23 cellular contexts compared by ENCODE assay signal in genomic region chr2:85811850-85812735, GRCh38. TPM values are rescaled to one million over a fixed set of nuclear protein-coding genes. Genes with fewer than 3 reads are reported as not detected.
DNase-seq lines count a peak whose midpoint lies in the region; ATAC-seq and TF ChIP-seq lines count a peak whose summit lies in the region.
"Had no signal": no experiment of that assay in that cellular context is flagged by ENCODE, and none has a peak within 500 bp of the region (broad histone marks: within the 10 kb centered on the region; RNA-seq: fewer than 3 reads in every experiment).

No MANE protein-coding gene starts in this region.

- H3K4me3 Mint-ChIP-seq in activated CD4-positive, alpha-beta memory T cell treated with anti-CD3 and anti-CD28 coated beads, Interleukin-2, amount 10 ng/mL, durations not matched to agents 7 days and 5 days, result no peak overlapping the region
- H3K4me3 Mint-ChIP-seq in activated CD4-positive, alpha-beta memory T cell treated with anti-CD3 and anti-CD28 coated beads for 36 hours, result no peak overlapping the region
- no peak overlapping the region for H3K4me3 Mint-ChIP-seq in natural killer cell
- H3K4me3 Mint-ChIP-seq: activated CD4-positive, alpha-beta T cell treated with anti-CD3 and anti-CD28 coated beads, Interleukin-2, amount 10 ng/mL, durations not matched to agents 7 days and 5 days; brain; mesothelial cell of epicardium; stimulated activated memory B cell treated with anti-CD40 and anti-IgM and Interleukin-4, amounts not matched to agents 10 μg/mL and 1 μg/mL and 100 μg/mL, for 72 hours had no signal

- no peaks in the 10 kb centered on the region for H3K36me3 Mint-ChIP-seq in activated CD4-positive, alpha-beta memory T cell treated with anti-CD3 and anti-CD28 coated beads, Interleukin-2, amount 10 ng/mL, durations not matched to agents 7 days and 5 days (ENCODE audit: low read depth)
- no peaks in the 10 kb centered on the region for H3K36me3 Mint-ChIP-seq in activated CD4-positive, alpha-beta memory T cell treated with anti-CD3 and anti-CD28 coated beads for 36 hours
- H3K36me3 Mint-ChIP-seq in natural killer cell, result no peaks in the 10 kb centered on the region
- H3K36me3 Mint-ChIP-seq: brain; mesothelial cell of epicardium; stimulated activated memory B cell treated with anti-CD40 and anti-IgM and Interleukin-4, amounts not matched to agents 10 μg/mL and 1 μg/mL and 100 μg/mL, for 72 hours had no signal

- peaks cover 22% of the 10 kb centered on the region for H3K27me3 Mint-ChIP-seq in activated CD4-positive, alpha-beta memory T cell treated with anti-CD3 and anti-CD28 coated beads, Interleukin-2, amount 10 ng/mL, durations not matched to agents 7 days and 5 days
- peaks cover 5% of the 10 kb centered on the region for H3K27me3 Mint-ChIP-seq in activated CD4-positive, alpha-beta memory T cell treated with anti-CD3 and anti-CD28 coated beads for 36 hours
- H3K27me3 Mint-ChIP-seq in natural killer cell (ENCODE audit: low read depth in 2 of 2), result peaks cover 0 to 2% of the 10 kb centered on the region in 2 donors

- no peak for ATAC-seq in natural killer cell
- ATAC-seq: stimulated activated memory B cell treated with anti-CD40 and anti-IgM and Interleukin-4, amounts not matched to agents 10 μg/mL and 1 μg/mL and 100 μg/mL, for 72 hours had no signal

- H3K27ac ChIP-seq in SJSA1, result peak overlapping the region; percentile 56; the same call in 1 of the 2 replicates
- no peak overlapping the region for H3K27ac ChIP-seq in liver (ENCODE audit: low read depth in 1 of 2, low read length in 2 of 2)
- peak overlapping the region; percentile 78 to 95 (median 89) for H3K27ac ChIP-seq in thyroid gland
- H3K27ac ChIP-seq: colonic mucosa had no signal

- H3K27me3 ChIP-seq in SJSA1 (replicated peaks) (no peaks in the 10 kb centered on the region), liver (ENCODE audit: control insufficient read depth in 4 of 4, insufficient read depth in 4 of 4, low read length in 3 of 4) (no peaks in the 10 kb centered on the region), thyroid gland (no peaks in the 10 kb centered on the region)
- H3K27me3 ChIP-seq: colonic mucosa, tibial nerve had no signal

- CTCF ChIA-PET in activated CD4-positive, alpha-beta memory T cell treated with anti-CD3 and anti-CD28 coated beads, Interleukin-2, amount 10 ng/mL, durations not matched to agents 7 days and 5 days (lab: Charles Lee), result interaction anchor here (1.1 to 5.9 kb wide), 7 partner anchors 61 to 265 kb away, joined by 3 to 60 read pairs (median 4); partner anchors contain the start of gene ATOH8
- CTCF ChIA-PET in activated CD4-positive, alpha-beta memory T cell treated with anti-CD3 and anti-CD28 coated beads for 36 hours (lab: Charles Lee), result interaction anchor here (0.7 to 6.5 kb wide), 12 partner anchors 9 to 419 kb away, joined by 3 to 107 read pairs (median 4); partner anchors contain the start of gene ATOH8

- no peak for TF ChIP-seq RAD21 in liver (IDR thresholded peaks at IDR 0.05)

- H3K4me3 ChIP-seq in SJSA1 (no peak overlapping the region), liver (ENCODE audit: low read depth in 1 of 3, low read length in 3 of 3) (no peak overlapping the region), thyroid gland (replicated peaks in 1 of 3) (no peak overlapping the region)
- H3K4me3 ChIP-seq: colonic mucosa had no signal

- H3K9ac ChIP-seq in liver (ENCODE audit: low read depth in 1 of 2, low read length in 2 of 2), result no peak overlapping the region

- no peaks in the 10 kb centered on the region for H3K9me3 Mint-ChIP-seq in activated CD4-positive, alpha-beta memory T cell treated with anti-CD3 and anti-CD28 coated beads, Interleukin-2, amount 10 ng/mL, durations not matched to agents 7 days and 5 days
- no peaks in the 10 kb centered on the region for H3K9me3 Mint-ChIP-seq in activated CD4-positive, alpha-beta memory T cell treated with anti-CD3 and anti-CD28 coated beads for 36 hours
- H3K9me3 Mint-ChIP-seq in natural killer cell, result no peaks in the 10 kb centered on the region
- H3K9me3 Mint-ChIP-seq: activated CD4-positive, alpha-beta T cell treated with anti-CD3 and anti-CD28 coated beads, Interleukin-2, amount 10 ng/mL, durations not matched to agents 7 days and 5 days; brain; mesothelial cell of epicardium; stimulated activated memory B cell treated with anti-CD40 and anti-IgM and Interleukin-4, amounts not matched to agents 10 μg/mL and 1 μg/mL and 100 μg/mL, for 72 hours had no signal

- WGBS in liver, result 79% methylated on average over 12 of the region's 12 CpGs
- 56 to 68% methylated on average over 9 to 12 of the region's 12 CpGs for WGBS in thyroid gland, 2 donors

- H3K9me3 ChIP-seq in SJSA1 (replicated peaks), result no peaks in the 10 kb centered on the region
- H3K9me3 ChIP-seq in liver (ENCODE audit: control insufficient read depth in 4 of 4, low read length in 3 of 4), result no peaks in the 10 kb centered on the region
- no peaks in the 10 kb centered on the region for H3K9me3 ChIP-seq in thyroid gland
- H3K9me3 ChIP-seq: colonic mucosa, tibial nerve had no signal

- peak; percentile 12 for DNase-seq in activated CD4-positive, alpha-beta memory T cell treated with anti-CD3 and anti-CD28 coated beads, Interleukin-2, amount 10 ng/mL, durations not matched to agents 7 days and 5 days
- no peak for DNase-seq in activated CD4-positive, alpha-beta memory T cell treated with anti-CD3 and anti-CD28 coated beads for 36 hours
- DNase-seq in SJSA1 (ENCODE audit: low read depth in 1 of 2, low spot score in 2 of 2) (no peak), thyroid gland (peak; percentile 79 to 86), natural killer cell (no peak), iPS-NIHi7 (ENCODE audit: extremely low spot score) (no peak), RKO (ENCODE audit: low spot score) (no peak)
- DNase-seq: 8988T; activated CD4-positive, alpha-beta T cell treated with anti-CD3 and anti-CD28 coated beads, Interleukin-2, amount 10 ng/mL, durations not matched to agents 7 days and 5 days; activated naive CD4-positive, alpha-beta T cell treated with anti-CD3 and anti-CD28 coated beads, Interleukin-2, amount 50 U/mL, for 16 hours; activated T-cell treated with anti-CD3 and anti-CD28 coated beads, Interleukin-2, amount 50 U/mL, for 1 hour; hippocampal formation; Kasumi-1; NCI-H1048; NCI-H2029; NCI-H446 treated with DMSO at 0.1 percent for 48 hours had no signal

- TF ChIP-seq CTCF in liver (IDR thresholded peaks at IDR 0.05; ENCODE audit: low read depth, low read length, missing input control) (no peak), thyroid gland (IDR thresholded peaks at IDR 0.05) (no peak), natural killer cell (IDR thresholded peaks at IDR 0.05) (no peak)

- H3K27ac Mint-ChIP-seq in activated CD4-positive, alpha-beta memory T cell treated with anti-CD3 and anti-CD28 coated beads, Interleukin-2, amount 10 ng/mL, durations not matched to agents 7 days and 5 days, result no peak overlapping the region
- no peak overlapping the region for H3K27ac Mint-ChIP-seq in activated CD4-positive, alpha-beta memory T cell treated with anti-CD3 and anti-CD28 coated beads for 36 hours
- no peak overlapping the region for H3K27ac Mint-ChIP-seq in natural killer cell
- H3K27ac Mint-ChIP-seq: activated CD4-positive, alpha-beta T cell treated with anti-CD3 and anti-CD28 coated beads, Interleukin-2, amount 10 ng/mL, durations not matched to agents 7 days and 5 days; brain; mesothelial cell of epicardium; stimulated activated memory B cell treated with anti-CD40 and anti-IgM and Interleukin-4, amounts not matched to agents 10 μg/mL and 1 μg/mL and 100 μg/mL, for 72 hours had no signal

- POLR2A ChIA-PET in activated CD4-positive, alpha-beta memory T cell treated with anti-CD3 and anti-CD28 coated beads, Interleukin-2, amount 10 ng/mL, durations not matched to agents 7 days and 5 days (lab: Charles Lee), result interaction anchor here (1.0 to 2.3 kb wide), 4 partner anchors 58 to 175 kb away, joined by 3 to 7 read pairs (median 3); partner anchors contain the start of gene ATOH8
- POLR2A ChIA-PET in activated CD4-positive, alpha-beta memory T cell treated with anti-CD3 and anti-CD28 coated beads for 36 hours (lab: Charles Lee), result no interaction called here

- H3K36me3 ChIP-seq in SJSA1, result no peaks in the 10 kb centered on the region
- no peaks in the 10 kb centered on the region for H3K36me3 ChIP-seq in liver (ENCODE audit: control insufficient read depth in 4 of 4, insufficient read depth in 3 of 4, low read depth in 1 of 4, low read length in 3 of 4)
- no peaks in the 10 kb centered on the region for H3K36me3 ChIP-seq in thyroid gland
- H3K36me3 ChIP-seq: colonic mucosa, tibial nerve had no signal

- peak in 1 of 2 donors; percentile 33 for TF ChIP-seq POLR2A in thyroid gland (IDR thresholded peaks at IDR 0.05)

- intact Hi-C loops in activated CD4-positive, alpha-beta memory T cell treated with anti-CD3 and anti-CD28 coated beads for 36 hours (cut with micrococcal nuclease), result no loop called here
- intact Hi-C loops in thyroid gland (cut with DNase I) (loop anchor here (5.0 to 10.0 kb wide), 2 partner anchors 85 to 177 kb away; no protein-coding TSS in a partner anchor), natural killer cell (cut with micrococcal nuclease) (no loop called here)

- H3K4me1 Mint-ChIP-seq in activated CD4-positive, alpha-beta memory T cell treated with anti-CD3 and anti-CD28 coated beads, Interleukin-2, amount 10 ng/mL, durations not matched to agents 7 days and 5 days, result no peaks in the 10 kb centered on the region
- H3K4me1 Mint-ChIP-seq in activated CD4-positive, alpha-beta memory T cell treated with anti-CD3 and anti-CD28 coated beads for 36 hours (ENCODE audit: low read depth), result no peaks in the 10 kb centered on the region
- peaks cover 0 to 6% of the 10 kb centered on the region in 2 donors for H3K4me1 Mint-ChIP-seq in natural killer cell
- H3K4me1 Mint-ChIP-seq: activated CD4-positive, alpha-beta T cell treated with anti-CD3 and anti-CD28 coated beads, Interleukin-2, amount 10 ng/mL, durations not matched to agents 7 days and 5 days had no signal

- peaks cover 29% of the 10 kb centered on the region for H3K4me1 ChIP-seq in SJSA1 (replicated peaks)
- peaks cover 6 to 29% (median 14%) of the 10 kb centered on the region in 4 donors for H3K4me1 ChIP-seq in liver (ENCODE audit: control insufficient read depth in 4 of 4, insufficient read depth in 4 of 4, low read length in 3 of 4)
- peaks cover 45 to 57% of the 10 kb centered on the region in 2 donors for H3K4me1 ChIP-seq in thyroid gland
- H3K4me1 ChIP-seq: colonic mucosa had no signal

TF ChIP-seq in liver, 16 proteins besides CTCF, POLR2A, EP300 and RAD21 (continues in another document):
- peak in 1 of 2 donors; percentile 43 for TF ChIP-seq HNF4A (conservative IDR thresholded peaks at IDR 0.05)

RNA-seq across cellular contexts. Expression of gene ATOH8, which starts 58.3 kb away (rescaled TPM):
- total RNA-seq in activated CD4-positive, alpha-beta memory T cell treated with anti-CD3 and anti-CD28 coated beads, Interleukin-2, amount 10 ng/mL, durations not matched to agents 7 days and 5 days, result under 1 TPM; 0.55 to 0.78 TPM
- total RNA-seq in activated CD4-positive, alpha-beta memory T cell treated with anti-CD3 and anti-CD28 coated beads for 36 hours, result not detected
- 9.8 and 16.4 TPM in 2 replicates for total RNA-seq in SJSA1 (2014; rRNA removed; shearing (Covaris generic))
- total RNA-seq in liver (10 to 100 TPM in 1 of 2 donors, under 1 TPM in 1; 0.33 to 37.7 TPM), thyroid gland (100 to 1,000 TPM in 2 of 4 donors, 10 to 100 TPM in 2; 82.8 to 260 (median 167) TPM), natural killer cell (under 1 TPM in 1 of 3 donors, not detected in 2; 0.23 TPM)
- 10 to 100 TPM; 20.4 to 33.2 TPM for polyA plus RNA-seq in liver
- polyA plus RNA-seq: keratinocyte had no signal

Comparison
In these comparisons a context has a peak if more than half of its experiments do, and no peak if none do; other contexts are left out.
1. DNase-seq: peak in activated CD4-positive, alpha-beta memory T cell treated with anti-CD3 and anti-CD28 coated beads, Interleukin-2, amount 10 ng/mL, durations not matched to agents 7 days and 5 days (single experiment) and thyroid gland (2 of 2); none in activated CD4-positive, alpha-beta memory T cell treated with anti-CD3 and anti-CD28 coated beads for 36 hours (single experiment), SJSA1 (0 of 2), natural killer cell (single experiment), iPS-NIHi7 (single experiment) and RKO (single experiment).
2. H3K27ac ChIP-seq: peak in SJSA1 (single experiment) and thyroid gland (3 of 3); none in liver (0 of 2).